ENCODE assay signal across 7 cellular contexts in genomic region chr11:68010058-68011041, GRCh38. TPM values are rescaled to one million over a fixed set of nuclear protein-coding genes. Genes with fewer than 3 reads are reported as not detected.
DNase-seq lines count a peak whose midpoint lies in the region; TF ChIP-seq lines count a peak whose summit lies in the region.

ALDH3B1 (plus strand) TSS chr11:68010327; CDS start chr11:68015298, 4,971 bp downstream.

- no peaks in the 10 kb centered on the region for H3K36me3 Mint-ChIP-seq in type B pancreatic cell

- H3K4me3 Mint-ChIP-seq in type B pancreatic cell = no peak within 1 kb of the TSS

- peaks cover 5% of the 10 kb centered on the region for H3K27me3 Mint-ChIP-seq in type B pancreatic cell

- H3K9me3 ChIP-seq in effector memory CD4-positive, alpha-beta T cell (ENCODE audit: control insufficient read depth, low read length) = no peaks in the 10 kb centered on the region

- H3K4me1 ChIP-seq in effector memory CD4-positive, alpha-beta T cell (ENCODE audit: control insufficient read depth, insufficient read depth, low read length, poor library complexity, severe bottlenecking) = no peaks in the 10 kb centered on the region

- no peaks in the 10 kb centered on the region for H3K9me3 Mint-ChIP-seq in type B pancreatic cell

- peak; percentile 89 to 99 for DNase-seq in HL-60 (ENCODE audit: low read depth in 1 of 2, low spot score in 1 of 2)
- DNase-seq in SKM-1 (lab: John Stamatoyannopoulos, UW; ENCODE audit: unreplicated experiment) = peak; percentile 87
- DNase-seq in erythroblast (lab: John Stamatoyannopoulos, UW) = peak; percentile 97
- DNase-seq in mucosa of gallbladder (ENCODE audit: low spot score) = peak; percentile 94
- no peak for DNase-seq in type B pancreatic cell (ENCODE audit: extremely low spot score, unreplicated experiment)
- no peak for DNase-seq in effector memory CD4-positive, alpha-beta T cell
- DNase-seq in activated CD4-positive, alpha-beta T cell treated with anti-CD3 and anti-CD28 coated beads, Interleukin-2, amount 50 U/mL, for 4 hours = no peak

- TF ChIP-seq CTCF in HL-60 (IDR thresholded peaks at IDR 0.05; ENCODE audit: insufficient read depth, low read length) (no peak), type B pancreatic cell (conservative IDR thresholded peaks at IDR 0.05) (no peak)

- H3K4me1 Mint-ChIP-seq in type B pancreatic cell (ENCODE audit: unreplicated experiment) = peaks cover 35% of the 10 kb centered on the region

- peak within 1 kb of the TSS; percentile 71 for H3K27ac Mint-ChIP-seq in type B pancreatic cell

- TF ChIP-seq POLR2A in erythroblast (IDR thresholded peaks at IDR 0.05; ENCODE audit: low read length) = peak; percentile 89

- H3K27me3 ChIP-seq in HL-60 (ENCODE audit: insufficient read depth, poor library complexity, severe bottlenecking) = no peaks in the 10 kb centered on the region
- H3K27me3 ChIP-seq in effector memory CD4-positive, alpha-beta T cell (replicated peaks; ENCODE audit: control insufficient read depth, insufficient read depth, low read length, poor library complexity, severe bottlenecking) = no peaks in the 10 kb centered on the region

- H3K27ac ChIP-seq in HL-60 (replicated peaks) = peak within 1 kb of the TSS; percentile 95
- H3K27ac ChIP-seq in effector memory CD4-positive, alpha-beta T cell (ENCODE audit: insufficient read depth, low read length, poor library complexity, severe bottlenecking) = no peak within 1 kb of the TSS

- H3K4me3 ChIP-seq in HL-60 (replicated peaks; ENCODE audit: insufficient read depth, low read length) = peak within 1 kb of the TSS; percentile 66
- H3K4me3 ChIP-seq in effector memory CD4-positive, alpha-beta T cell (ENCODE audit: insufficient read depth, low read depth, low read length, poor library complexity, severe bottlenecking) = no peak within 1 kb of the TSS

- no peaks in the 10 kb centered on the region for H3K36me3 ChIP-seq in effector memory CD4-positive, alpha-beta T cell (ENCODE audit: control insufficient read depth, insufficient read depth, low read length)

RNA-seq across cellular contexts. Expression of gene ALDH3B1, which starts in this region (rescaled TPM):
- total RNA-seq in mucosa of gallbladder = 34.8 TPM
- total RNA-seq in type B pancreatic cell (ENCODE audit: low replicate concordance) = 0.95 and 1.7 TPM in 2 replicates

Comparison
In these comparisons a context has a peak if more than half of its experiments do, and no peak if none do; other contexts are left out.
1. RNA of gene ALDH3B1 (total RNA-seq): 34.8 TPM in mucosa of gallbladder (single experiment); 0.95 to 1.7 TPM in type B pancreatic cell; every median in the first group is over 10 times any median in the second.
2. DNase-seq: peak in HL-60 (2 of 2), SKM-1 (single experiment), erythroblast (2 of 2) and mucosa of gallbladder (single experiment); none in type B pancreatic cell (single experiment), effector memory CD4-positive, alpha-beta T cell (0 of 3) and activated CD4-positive, alpha-beta T cell treated with anti-CD3 and anti-CD28 coated beads, Interleukin-2, amount 50 U/mL, for 4 hours (0 of 2).